10 cellular contexts compared by ENCODE assay signal in the genomic region with DNA sequence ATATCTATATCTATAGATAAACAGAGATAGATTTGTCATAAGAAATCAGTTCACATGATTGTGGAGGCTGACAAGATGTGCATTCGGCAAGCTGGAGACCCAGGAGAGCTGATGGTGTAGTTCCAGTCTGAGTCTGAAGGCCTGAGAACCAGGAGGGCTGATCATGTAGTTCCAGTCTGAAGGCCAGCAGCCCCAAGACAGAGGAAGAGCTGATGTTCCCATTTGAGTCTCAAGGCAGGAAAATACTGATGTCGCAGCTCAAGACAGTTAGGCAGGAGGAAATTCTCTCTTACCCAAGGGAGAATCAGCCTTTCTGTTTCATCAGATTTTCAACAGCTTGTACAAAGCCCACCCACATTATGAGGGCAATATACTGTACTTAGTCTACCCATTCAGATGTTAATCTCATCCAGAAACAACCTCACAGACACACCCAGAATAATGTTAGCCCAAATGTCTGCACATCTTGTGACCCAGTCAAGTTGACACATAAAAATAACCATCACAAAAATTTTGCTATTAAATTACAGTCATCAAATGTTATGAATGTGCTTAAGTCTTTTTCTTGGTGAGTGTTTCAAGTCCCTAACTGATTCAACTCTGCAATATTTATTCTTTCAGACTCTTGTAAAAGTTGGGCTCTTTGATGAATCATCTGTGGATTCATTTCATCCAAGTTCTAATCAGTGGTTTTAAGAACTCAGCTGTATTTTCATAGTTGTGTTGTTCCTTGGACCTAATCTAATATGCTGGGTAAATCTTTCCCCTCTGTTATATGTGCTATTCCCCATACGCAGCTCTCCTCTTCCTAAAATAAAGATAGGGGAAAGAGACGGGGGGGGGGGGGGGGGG. TPM values are rescaled to one million over a fixed set of nuclear protein-coding genes. Genes with fewer than 3 reads are reported as not detected.
DNase-seq lines count a peak whose midpoint lies in the region; ATAC-seq, FAIRE-seq and TF ChIP-seq lines count a peak whose summit lies in the region.
"Had no signal": no experiment of that assay in that cellular context is flagged by ENCODE, and none has a peak within 500 bp of the region (broad histone marks: within the 10 kb centered on the region; RNA-seq: fewer than 3 reads in every experiment).

No MANE protein-coding gene starts in this region.

- no peaks in the 10 kb centered on the region for H3K9me3 ChIP-seq in DND-41 (ENCODE audit: insufficient read depth, low read length, severe bottlenecking)
- H3K9me3 ChIP-seq: esophagus muscularis mucosa had no signal

- H2AFZ ChIP-seq in DND-41 (ENCODE audit: low read depth, low read length) = no peak overlapping the region

- H3K4me2 ChIP-seq in DND-41 (ENCODE audit: insufficient read depth, low read length) = no peak overlapping the region

- no peak for TF ChIP-seq POLR2A in H54 (IDR thresholded peaks at IDR 0.05; ENCODE audit: low read depth, low read length)

- H3K36me3 ChIP-seq in DND-41 (ENCODE audit: insufficient read depth, low read length) = no peaks in the 10 kb centered on the region
- H3K36me3 ChIP-seq: brain microvascular endothelial cell, esophagus muscularis mucosa had no signal

- intact Hi-C loops in sciatic nerve (cut with DNase I) = no loop called here

- H4K20me1 ChIP-seq in DND-41 (ENCODE audit: insufficient read depth, low read length) = no peaks in the 10 kb centered on the region

- peak overlapping the region; percentile 73 for H3K27ac Mint-ChIP-seq in chondrocyte (ENCODE audit: unreplicated experiment)
- H3K27ac Mint-ChIP-seq: stimulated activated naive B cell treated with anti-CD40 and anti-IgM and Interleukin-4, amounts not matched to agents 10 μg/mL and 1 μg/mL and 100 μg/mL, for 72 hours had no signal

- FAIRE-seq in H54 (lab: Jason Lieb, UNC) = no peak

- H3K4me1 Mint-ChIP-seq in chondrocyte (ENCODE audit: low read depth) = peaks cover 23% of the 10 kb centered on the region

- H3K79me2 ChIP-seq in DND-41 (ENCODE audit: insufficient read depth, low read length) = no peaks in the 10 kb centered on the region

- H3K9ac ChIP-seq in DND-41 (ENCODE audit: low read depth, low read length) = no peak overlapping the region

- H3K4me3 ChIP-seq in DND-41 (ENCODE audit: low read depth in 1 of 2, low read length in 2 of 2) = no peak overlapping the region
- H3K4me3 ChIP-seq: esophagus muscularis mucosa had no signal

- no peaks in the 10 kb centered on the region for H3K9me3 Mint-ChIP-seq in chondrocyte (ENCODE audit: low read depth)
- H3K9me3 Mint-ChIP-seq: stimulated activated naive B cell treated with anti-CD40 and anti-IgM and Interleukin-4, amounts not matched to agents 10 μg/mL and 1 μg/mL and 100 μg/mL, for 72 hours had no signal

- H3K4me3 Mint-ChIP-seq in chondrocyte (ENCODE audit: unreplicated experiment) = no peak overlapping the region
- H3K4me3 Mint-ChIP-seq: stimulated activated naive B cell treated with anti-CD40 and anti-IgM and Interleukin-4, amounts not matched to agents 10 μg/mL and 1 μg/mL and 100 μg/mL, for 72 hours had no signal

- H3K4me1 ChIP-seq in DND-41 (ENCODE audit: insufficient read depth, low read length) = peaks cover 10% of the 10 kb centered on the region

- H3K27ac ChIP-seq in DND-41 (ENCODE audit: low read length) = no peak overlapping the region
- H3K27ac ChIP-seq: brain microvascular endothelial cell had no signal

- TF ChIP-seq CTCF in DND-41 (IDR thresholded peaks at IDR 0.05; ENCODE audit: borderline replicate concordance, extremely low read depth, low read length, poor library complexity, severe bottlenecking) (no peak), chondrocyte (IDR thresholded peaks at IDR 0.05) (no peak)

- ATAC-seq in DND-41 (ENCODE audit: insufficient read depth, low read depth) = 0 out of 3 replicates have a peak, but pooled peaks have one; percentile 37
- peak; percentile 80 for ATAC-seq in sciatic nerve
- ATAC-seq in GM21447 (IDR thresholded peaks at IDR 0.05; ENCODE audit: unreplicated experiment) = no peak

- DNase-seq in DND-41 (no peak), HT1080 (ENCODE audit: low read depth) (peak; percentile 48), chondrocyte (ENCODE audit: low spot score) (no peak), sciatic nerve (ENCODE audit: low spot score) (no peak), H54 (ENCODE audit: insufficient read length, low spot score) (no peak), NCI-H2227 treated with DMSO at 0.1 percent for 48 hours (lab: John Stamatoyannopoulos, UW) (no peak)
- DNase-seq: brain microvascular endothelial cell; stimulated activated naive B cell treated with anti-CD40 and anti-IgM and Interleukin-4, amounts not matched to agents 10 μg/mL and 1 μg/mL and 100 μg/mL, for 72 hours had no signal

- no peaks in the 10 kb centered on the region for H3K27me3 Mint-ChIP-seq in chondrocyte (ENCODE audit: low read depth)
- H3K27me3 Mint-ChIP-seq: stimulated activated naive B cell treated with anti-CD40 and anti-IgM and Interleukin-4, amounts not matched to agents 10 μg/mL and 1 μg/mL and 100 μg/mL, for 72 hours had no signal

- H3K36me3 Mint-ChIP-seq in chondrocyte (ENCODE audit: low read depth) = no peaks in the 10 kb centered on the region
- H3K36me3 Mint-ChIP-seq: stimulated activated naive B cell treated with anti-CD40 and anti-IgM and Interleukin-4, amounts not matched to agents 10 μg/mL and 1 μg/mL and 100 μg/mL, for 72 hours had no signal

- no peaks in the 10 kb centered on the region for H3K27me3 ChIP-seq in DND-41 (ENCODE audit: insufficient read depth, low read length, poor library complexity)
- H3K27me3 ChIP-seq: brain microvascular endothelial cell, esophagus muscularis mucosa had no signal

RNA-seq across cellular contexts. Expression of a gene that starts 22.7 kb away (rescaled TPM):
- total RNA-seq in HT1080 (2014; rRNA removed; shearing (Covaris generic)) = 6.4 and 6.6 TPM in 2 replicates
- polyA plus RNA-seq in HT1080 (2015; cell fraction: cytosol; rRNA removed) = 12.8 and 15.6 TPM in 2 replicates
- polyA plus RNA-seq in HT1080 (2015; cell fraction: nucleus; rRNA removed) = 21.5 and 21.8 TPM in 2 replicates
- 14.0 to 14.4 TPM (median 14.1 TPM) in 3 replicates for total RNA-seq in chondrocyte
- 28.2 TPM for total RNA-seq in sciatic nerve
